ENCODE assay signal across 18 cellular contexts in genomic region chr10:111175786-111176185, GRCh38.
"Had no signal": no experiment of that assay in that cellular context is flagged by ENCODE, and none has a peak within 500 bp of the region (broad histone marks: within the 10 kb centered on the region; RNA-seq: fewer than 3 reads in every experiment).

No MANE protein-coding gene starts in this region.

- ATAC-seq: activated CD8-positive, alpha-beta T cell treated with anti-CD3 and anti-CD28 coated beads, Interleukin-2, amount 10 ng/mL, durations not matched to agents 7 days and 5 days; activated naive CD8-positive, alpha-beta T cell treated with anti-CD3 and anti-CD28 coated beads, Interleukin-2, amount 50 U/mL, for 24 hours; activated T-cell treated with anti-CD3 and anti-CD28 coated beads, Interleukin-2, amount 50 U/mL, for 4 hours; esophagus mucosa; gastrocnemius medialis; heart left ventricle; mucosa of descending colon had no signal

- H3K4me1 Mint-ChIP-seq: activated naive CD4-positive, alpha-beta T cell treated with anti-CD3 and anti-CD28 coated beads, Interleukin-2, amount 10 ng/mL, durations not matched to agents 7 days and 5 days; activated naive CD8-positive, alpha-beta T cell treated with anti-CD3 and anti-CD28 coated beads, Interleukin-2, amount 50 U/mL, for 24 hours; immature natural killer cell had no signal

- H3K27ac Mint-ChIP-seq: activated CD8-positive, alpha-beta T cell treated with anti-CD3 and anti-CD28 coated beads, Interleukin-2, amount 10 ng/mL, durations not matched to agents 7 days and 5 days; activated naive CD4-positive, alpha-beta T cell treated with anti-CD3 and anti-CD28 coated beads, Interleukin-2, amount 10 ng/mL, durations not matched to agents 7 days and 5 days; activated naive CD8-positive, alpha-beta T cell treated with anti-CD3 and anti-CD28 coated beads, Interleukin-2, amount 50 U/mL, for 24 hours; immature natural killer cell; memory B cell; natural killer cell treated with Interleukin-12 subunit alpha and Interleukin-12 subunit beta and Interleukin-15 and Interleukin-18, amount 100 ng/mL, for 72 hours had no signal

- DNase-seq: activated CD4-positive, alpha-beta T cell treated with anti-CD3 and anti-CD28 coated beads for 48 hours; activated CD4-positive, CD25-positive, alpha-beta regulatory T cell; activated CD8-positive, alpha-beta memory T cell treated with anti-CD3 and anti-CD28 coated beads, Interleukin-2, amount 50 U/mL, for 4 hours; activated CD8-positive, alpha-beta T cell treated with anti-CD3 and anti-CD28 coated beads, Interleukin-2, amount 10 ng/mL, durations not matched to agents 7 days and 5 days; activated naive CD4-positive, alpha-beta T cell treated with anti-CD3 and anti-CD28 coated beads, Interleukin-2, amount 10 ng/mL, durations not matched to agents 7 days and 5 days; activated naive CD8-positive, alpha-beta T cell treated with anti-CD3 and anti-CD28 coated beads, Interleukin-2, amount 50 U/mL, for 24 hours; activated T-cell treated with anti-CD3 and anti-CD28 coated beads, Interleukin-2, amount 50 U/mL, for 4 hours; cortex of kidney; gastrocnemius medialis; heart left ventricle; immature natural killer cell; mucosa of descending colon; stimulated activated CD8-positive, alpha-beta memory T cell treated with anti-CD3 and anti-CD28 coated beads, Interleukin-4, amount 100 ng/mL, for 48 hours; stimulated activated naive CD4-positive, alpha-beta T cell; SW 1271 had no signal

- H3K9me3 Mint-ChIP-seq: activated naive CD4-positive, alpha-beta T cell treated with anti-CD3 and anti-CD28 coated beads, Interleukin-2, amount 10 ng/mL, durations not matched to agents 7 days and 5 days; activated naive CD8-positive, alpha-beta T cell treated with anti-CD3 and anti-CD28 coated beads, Interleukin-2, amount 50 U/mL, for 24 hours; memory B cell had no signal

- H3K36me3 Mint-ChIP-seq: activated naive CD4-positive, alpha-beta T cell treated with anti-CD3 and anti-CD28 coated beads, Interleukin-2, amount 10 ng/mL, durations not matched to agents 7 days and 5 days; immature natural killer cell; memory B cell; natural killer cell treated with Interleukin-12 subunit alpha and Interleukin-12 subunit beta and Interleukin-15 and Interleukin-18, amount 100 ng/mL, for 72 hours had no signal

- H3K4me3 Mint-ChIP-seq: activated CD8-positive, alpha-beta T cell treated with anti-CD3 and anti-CD28 coated beads, Interleukin-2, amount 10 ng/mL, durations not matched to agents 7 days and 5 days; activated naive CD4-positive, alpha-beta T cell treated with anti-CD3 and anti-CD28 coated beads, Interleukin-2, amount 10 ng/mL, durations not matched to agents 7 days and 5 days; activated naive CD8-positive, alpha-beta T cell treated with anti-CD3 and anti-CD28 coated beads, Interleukin-2, amount 50 U/mL, for 24 hours; activated T-cell treated with anti-CD3 and anti-CD28 coated beads, Interleukin-2, amount 50 U/mL, for 4 hours; immature natural killer cell; memory B cell; natural killer cell treated with Interleukin-12 subunit alpha and Interleukin-12 subunit beta and Interleukin-15 and Interleukin-18, amount 100 ng/mL, for 72 hours had no signal
